Comparison of ENCODE assay signal across 18 cellular contexts in genomic region chr12:56530390-56531055, GRCh38. TPM values are rescaled to one million over a fixed set of nuclear protein-coding genes. Genes with fewer than 3 reads are reported as not detected.
"Had no signal": no experiment of that assay in that cellular context is flagged by ENCODE, and none has a peak within 500 bp of the region (broad histone marks: within the 10 kb centered on the region; RNA-seq: fewer than 3 reads in every experiment).

No MANE protein-coding gene starts in this region.

- H3K9me3 Mint-ChIP-seq: activated naive CD8-positive, alpha-beta T cell treated with anti-CD3 and anti-CD28 coated beads, Interleukin-2, amount 10 ng/mL, durations not matched to agents 7 days and 5 days; central memory CD8-positive, alpha-beta T cell; T-cell had no signal

- H3K36me3 Mint-ChIP-seq: activated naive CD8-positive, alpha-beta T cell treated with anti-CD3 and anti-CD28 coated beads, Interleukin-2, amount 10 ng/mL, durations not matched to agents 7 days and 5 days; T-cell had no signal

- H3K4me1 Mint-ChIP-seq: activated naive CD8-positive, alpha-beta T cell treated with anti-CD3 and anti-CD28 coated beads, Interleukin-2, amount 10 ng/mL, durations not matched to agents 7 days and 5 days; central memory CD8-positive, alpha-beta T cell; T-cell had no signal

- H3K27me3 Mint-ChIP-seq: central memory CD8-positive, alpha-beta T cell; T-cell had no signal

- H3K4me3 Mint-ChIP-seq: activated naive CD8-positive, alpha-beta T cell treated with anti-CD3 and anti-CD28 coated beads, Interleukin-2, amount 10 ng/mL, durations not matched to agents 7 days and 5 days; central memory CD8-positive, alpha-beta T cell; T-cell had no signal

- DNase-seq: activated CD4-positive, alpha-beta T cell treated with anti-CD3 and anti-CD28 coated beads for 1 hour; activated CD4-positive, alpha-beta T cell treated with anti-CD3 and anti-CD28 coated beads, Interleukin-2, amount 50 U/mL, for 4 hours; activated naive CD4-positive, alpha-beta T cell; activated naive CD8-positive, alpha-beta T cell treated with anti-CD3 and anti-CD28 coated beads, Interleukin-2, amount 10 ng/mL, durations not matched to agents 7 days and 5 days; activated T-cell treated with anti-CD3 and anti-CD28 coated beads for 4 hours; anterior cingulate cortex; brain microvascular endothelial cell; effector CD8-positive, alpha-beta T cell; left lung; psoas muscle; right lobe of liver; stimulated activated CD4-positive, alpha-beta T cell treated with anti-CD3 and anti-CD28 coated beads, Interleukin-1b, Interleukin-23, amount 100 ng/mL, for 48 hours; stomach; T-cell; T1000; testis had no signal

- H3K27ac ChIP-seq: brain microvascular endothelial cell, left lung, psoas muscle, right lobe of liver, testis had no signal

- H3K4me3 ChIP-seq: left lung, psoas muscle, right lobe of liver, stomach, testis had no signal

- H3K4me1 ChIP-seq: psoas muscle, right lobe of liver, testis had no signal

- H3K27me3 ChIP-seq: brain microvascular endothelial cell, left lung, right lobe of liver, stomach, testis had no signal

- H3K9me3 ChIP-seq: left lung, psoas muscle, right lobe of liver, stomach, testis had no signal

- H3K36me3 ChIP-seq: brain microvascular endothelial cell, right lobe of liver, stomach had no signal

- H3K27ac Mint-ChIP-seq: activated naive CD8-positive, alpha-beta T cell treated with anti-CD3 and anti-CD28 coated beads, Interleukin-2, amount 10 ng/mL, durations not matched to agents 7 days and 5 days; T-cell had no signal

RNA-seq across cellular contexts. Expression of gene GLS2, which starts 42.6 kb away (rescaled TPM):
- total RNA-seq: mesenteric fat pad had no signal
